1 cellular context compared by ENCODE assay signal in genomic region chr12:67994046-67994445, GRCh38.
TF ChIP-seq lines count a peak whose summit lies in the region.

No MANE protein-coding gene starts in this region.

TF ChIP-seq in GM23338, 12 proteins besides CTCF, POLR2A, EP300 and RAD21 (continued from another document):
- TF ChIP-seq ZNF462 (CRISPR knock-in tag; IDR thresholded peaks at IDR 0.05): no peak
- no peak for TF ChIP-seq POLR2AphosphoS5 (IDR thresholded peaks at IDR 0.05; ENCODE audit: low read depth)
- TF ChIP-seq EZH2phosphoT487 (IDR thresholded peaks at IDR 0.05; ENCODE audit: unreplicated experiment): no peak
- TF ChIP-seq ZNF331 (CRISPR knock-in tag; IDR thresholded peaks at IDR 0.05; ENCODE audit: low read depth): no peak
- no peak for TF ChIP-seq EZH2 (IDR thresholded peaks at IDR 0.05; ENCODE audit: low read depth, unreplicated experiment)
- TF ChIP-seq ZNF114 (CRISPR knock-in tag; IDR thresholded peaks at IDR 0.05): no peak
